Comparison of ENCODE assay signal across 8 cellular contexts in genomic region chr2:238513346-238513745, GRCh38.
A peak's percentile ranks its signal among the peaks of the same experiment; 100 is the strongest.
DNase-seq lines count a peak whose midpoint lies in the region; ATAC-seq and TF ChIP-seq lines count a peak whose summit lies in the region.

No MANE protein-coding gene starts in this region.

- POLR2A ChIA-PET in activated naive CD8-positive, alpha-beta T cell treated with anti-CD3 and anti-CD28 coated beads, Interleukin-2, amount 10 ng/mL, durations not matched to agents 7 days and 5 days (lab: Charles Lee) = no interaction called here

- H3K27me3 Mint-ChIP-seq in activated naive CD8-positive, alpha-beta T cell treated with anti-CD3 and anti-CD28 coated beads, Interleukin-2, amount 10 ng/mL, durations not matched to agents 7 days and 5 days = peaks cover 12% of the 10 kb centered on the region

- peak; percentile 54 for ATAC-seq in activated naive CD8-positive, alpha-beta T cell treated with anti-CD3 and anti-CD28 coated beads, Interleukin-2, amount 10 ng/mL, durations not matched to agents 7 days and 5 days (ENCODE audit: low read depth)
- peak; percentile 75 for ATAC-seq in left lobe of liver
- no peak for ATAC-seq in GM19452 (IDR thresholded peaks at IDR 0.05; ENCODE audit: unreplicated experiment)

- peaks cover 12% of the 10 kb centered on the region for H3K9me3 Mint-ChIP-seq in activated naive CD8-positive, alpha-beta T cell treated with anti-CD3 and anti-CD28 coated beads, Interleukin-2, amount 10 ng/mL, durations not matched to agents 7 days and 5 days

- H3K4me1 Mint-ChIP-seq in activated naive CD8-positive, alpha-beta T cell treated with anti-CD3 and anti-CD28 coated beads, Interleukin-2, amount 10 ng/mL, durations not matched to agents 7 days and 5 days = peaks cover 4% of the 10 kb centered on the region

- H3K36me3 Mint-ChIP-seq in activated naive CD8-positive, alpha-beta T cell treated with anti-CD3 and anti-CD28 coated beads, Interleukin-2, amount 10 ng/mL, durations not matched to agents 7 days and 5 days = peaks cover 2% of the 10 kb centered on the region

- DNase-seq in activated T-cell treated with anti-CD3 and anti-CD28 coated beads for 24 hours (ENCODE audit: low read depth) = peak; percentile 11
- no peak for DNase-seq in activated T-cell treated with anti-CD3 and anti-CD28 coated beads for 4 hours
- DNase-seq in LNCaP clone FGC (ENCODE audit: low read depth) = no peak
- DNase-seq in activated naive CD8-positive, alpha-beta T cell treated with anti-CD3 and anti-CD28 coated beads, Interleukin-2, amount 10 ng/mL, durations not matched to agents 7 days and 5 days = no peak
- DNase-seq in left lobe of liver (ENCODE audit: low spot score) = no peak
- DNase-seq in OCI-M2 (lab: John Stamatoyannopoulos, UW; ENCODE audit: unreplicated experiment) = no peak
- DNase-seq in cerebellum (ENCODE audit: low spot score) = no peak

- H3K27ac Mint-ChIP-seq in activated naive CD8-positive, alpha-beta T cell treated with anti-CD3 and anti-CD28 coated beads, Interleukin-2, amount 10 ng/mL, durations not matched to agents 7 days and 5 days = no peak overlapping the region

- no peak overlapping the region for H3K4me3 Mint-ChIP-seq in activated naive CD8-positive, alpha-beta T cell treated with anti-CD3 and anti-CD28 coated beads, Interleukin-2, amount 10 ng/mL, durations not matched to agents 7 days and 5 days

- H3K4me3 ChIP-seq in LNCaP clone FGC (ENCODE audit: low read depth, low read length) = no peak overlapping the region

- TF ChIP-seq CTCF in LNCaP clone FGC (IDR thresholded peaks at IDR 0.05; ENCODE audit: control insufficient read depth, extremely low read depth, insufficient read depth) = peak; percentile 36; the same call in 1 of the 2 replicates
